8 cellular contexts compared by ENCODE assay signal in genomic region chr3:9397331-9397910, GRCh38. TPM values are rescaled to one million over a fixed set of nuclear protein-coding genes. Genes with fewer than 3 reads are reported as not detected.
DNase-seq lines count a peak whose midpoint lies in the region; ATAC-seq and TF ChIP-seq lines count a peak whose summit lies in the region.

TSS of gene SETD5 (plus strand) at chr3:9397615. CDS start at chr3:9428939, 31,324 bp downstream.

- no peaks in the 10 kb centered on the region for H3K9me3 ChIP-seq in testis

- peak; percentile 58 for TF ChIP-seq POLR2A in testis (IDR thresholded peaks at IDR 0.05)

- H3K27ac ChIP-seq in testis = peak within 1 kb of the TSS; percentile 98 to 99

- intact Hi-C loops in testis (cut with DNase I; ENCODE audit: low total_unique reads) = no loop called here

- peaks cover 72% of the 10 kb centered on the region for H3K4me1 Mint-ChIP-seq in activated naive CD8-positive, alpha-beta T cell (ENCODE audit: low read depth)

- TF ChIP-seq CTCF in GM10266 (IDR thresholded peaks at IDR 0.05; ENCODE audit: control insufficient read depth, insufficient read depth, low read depth, missing control alignments) (no peak), omental fat pad (IDR thresholded peaks at IDR 0.05) (no peak), testis (IDR thresholded peaks at IDR 0.05) (peak in 1 of 3 experiments; percentile 12)

- H3K4me3 ChIP-seq in testis = peak within 1 kb of the TSS; percentile 74 to 83

- peak; percentile 98 for DNase-seq in GM10266 (ENCODE audit: extremely low spot score)
- DNase-seq in NCI-H1092 (lab: John Stamatoyannopoulos, UW) = peak; percentile 87
- peak; percentile 92 for DNase-seq in SKM-1 treated with dmso at 0.1 percent for 144 hours (lab: John Stamatoyannopoulos, UW; ENCODE audit: unreplicated experiment)
- DNase-seq in glomerular visceral epithelial cell (ENCODE audit: extremely low spot score) = peak; percentile 97
- DNase-seq in omental fat pad (ENCODE audit: low spot score) = peak; percentile 93
- DNase-seq in testis = peak; percentile 98

- no peaks in the 10 kb centered on the region for H3K27me3 ChIP-seq in testis

- peaks cover 43% of the 10 kb centered on the region for H3K4me1 ChIP-seq in testis

- WGBS in testis, 2 donors = 0 to 3% methylated on average over 6 to 47 of the region's 64 CpGs

- peaks cover 16% of the 10 kb centered on the region for H3K36me3 Mint-ChIP-seq in activated naive CD8-positive, alpha-beta T cell

- no peaks in the 10 kb centered on the region for H3K36me3 ChIP-seq in testis (ENCODE audit: low read depth, missing control alignments)

- H3K4me3 Mint-ChIP-seq in activated naive CD8-positive, alpha-beta T cell = peak within 1 kb of the TSS; percentile 99

- ATAC-seq in HG02610 (IDR thresholded peaks at IDR 0.05; ENCODE audit: unreplicated experiment) = peak; percentile 50
- ATAC-seq in omental fat pad (ENCODE audit: low FRiP score) = peak; percentile 81

- H3K9me3 Mint-ChIP-seq in activated naive CD8-positive, alpha-beta T cell (ENCODE audit: low read depth) = no peaks in the 10 kb centered on the region

- peak within 1 kb of the TSS; percentile 99 for H3K27ac Mint-ChIP-seq in activated naive CD8-positive, alpha-beta T cell

- no peaks in the 10 kb centered on the region for H3K27me3 Mint-ChIP-seq in activated naive CD8-positive, alpha-beta T cell

RNA-seq across cellular contexts. Expression of gene SETD5, which starts in this region (rescaled TPM):
- total RNA-seq in omental fat pad (100 to 1,000 TPM in 2 of 4 donors, 10 to 100 TPM in 2; 86.4 to 120 (median 99.3) TPM), testis (100 to 1,000 TPM; 155 to 168 TPM)
- 70.5 TPM for polyA plus RNA-seq in testis (ENCODE audit: insufficient read depth, low read depth, low replicate concordance)

Comparison
In these comparisons a context has a peak if more than half of its experiments do, and no peak if none do; other contexts are left out.
1. Peak in every context shown above with its lines: DNase-seq, ATAC-seq, H3K4me3 ChIP-seq and H3K27ac ChIP-seq.